ENCODE assay signal across 8 cellular contexts in genomic region chr4:53376900-53377299, GRCh38. TPM values are rescaled to one million over a fixed set of nuclear protein-coding genes. Genes with fewer than 3 reads are reported as not detected.
DNase-seq lines count a peak whose midpoint lies in the region; ATAC-seq, FAIRE-seq and TF ChIP-seq lines count a peak whose summit lies in the region.

No MANE protein-coding gene starts in this region.

- no peak for TF ChIP-seq RAD21 in K562 (CRISPR knock-in tag; conservative IDR thresholded peaks at IDR 0.05 in 1 of 2, IDR thresholded peaks at IDR 0.05 in 1 of 2)

- H3K9me1 ChIP-seq in K562 (ENCODE audit: control insufficient read depth, insufficient read depth, low read length): no peaks in the 10 kb centered on the region

- H3K9me3 ChIP-seq in K562 (replicated peaks; ENCODE audit: control insufficient read depth, insufficient read depth, low read depth, low read length): no peaks in the 10 kb centered on the region
- no peaks in the 10 kb centered on the region for H3K9me3 ChIP-seq in mononuclear cell (ENCODE audit: low read depth, low read length)

- WGBS in K562 (ENCODE audit: insufficient coverage, low coverage, missing lambda C conversion rate): 34% methylated on average over 5 of the region's 5 CpGs

- ATAC-seq in K562: no peak

- peak; percentile 56 for FAIRE-seq in K562 (lab: Jason Lieb, UNC)

- TSS peak; percentile 63 for BruUV-seq in K562 (replicated peaks; lab: Mats Ljungman, UMichigan)

- CTCF ChIA-PET in AG04449 (lab: Yijun Ruan, JAX): interaction anchor here (1.5 kb wide), 1 partner anchor 362 kb away, joined by 4 read pairs; no protein-coding TSS in a partner anchor
- CTCF ChIA-PET in K562 (lab: Yijun Ruan, JAX; ENCODE audit: low intra/inter-chr PET ratio): no interaction called here

- in situ Hi-C loops in K562 (cut with MboI): no loop called here

- no peak for TF ChIP-seq CTCF in AG04449 (IDR thresholded peaks at IDR 0.05; ENCODE audit: insufficient read depth, low read length, missing control alignments)
- TF ChIP-seq CTCF in K562 (IDR thresholded peaks at IDR 0.05 in 2 of 3, conservative IDR thresholded peaks at IDR 0.05 in 1 of 3; ENCODE audit: insufficient read depth in 2 of 3, low read depth in 1 of 3, low read length in 3 of 3): no peak

- no peak for DNase-seq in AG04449 (ENCODE audit: low read depth, low spot score)
- DNase-seq in HuH-7 (ENCODE audit: low spot score): peak; percentile 39
- DNase-seq in K562 (ENCODE audit: extremely low read depth in 1 of 4, low spot score in 3 of 4): no peak
- DNase-seq in CD1c-positive myeloid dendritic cell (ENCODE audit: extremely low spot score): no peak
- DNase-seq in NCI-H1417 treated with DMSO at 0.1 percent for 48 hours (lab: John Stamatoyannopoulos, UW): no peak
- no peak for DNase-seq in NCI-H2171 treated with DMSO at 0.1 percent for 48 hours (lab: John Stamatoyannopoulos, UW)
- DNase-seq in NCI-H2081 (lab: John Stamatoyannopoulos, UW): no peak

- H3K27me3 ChIP-seq in K562 (ENCODE audit: control insufficient read depth in 2 of 2, insufficient read depth in 2 of 2, low read length in 2 of 2) (no peaks in the 10 kb centered on the region), mononuclear cell (ENCODE audit: insufficient read depth, low read length) (no peaks in the 10 kb centered on the region)

- POLR2A ChIA-PET in AG04449 (lab: Yijun Ruan, JAX) (no interaction called here), K562 (lab: Yijun Ruan, JAX) (interaction anchor here (1.0 to 1.3 kb wide), 2 partner anchors 11 to 13 kb away, joined by 3 to 5 read pairs; partner anchors contain the start of gene SCFD2)

- H3K27ac ChIP-seq in K562 (ENCODE audit: extremely low read depth, low read depth, low read length): peak overlapping the region; percentile 62

- no peak for TF ChIP-seq EP300 in K562 (IDR thresholded peaks at IDR 0.05; ENCODE audit: low read length)

- peak overlapping the region; percentile 78 for H3K4me2 ChIP-seq in K562 (ENCODE audit: insufficient read depth, low read length)

- intact Hi-C loops in K562 (cut with micrococcal nuclease): loop anchor here (10.0 kb wide), 1 partner anchor 182 kb away; no protein-coding TSS in a partner anchor

- H4K20me1 ChIP-seq in K562 (replicated peaks; ENCODE audit: control insufficient read depth, insufficient read depth, low read length): no peaks in the 10 kb centered on the region; the same call in 1 of the 2 replicates

- peak overlapping the region in 1 of 2 experiments; percentile 83; a peak in 2 of 4 replicates for H3K9ac ChIP-seq in K562 (ENCODE audit: insufficient read depth in 1 of 2, low read depth in 2 of 2, low read length in 2 of 2)

- no peak for TF ChIP-seq POLR2A in K562 (conservative IDR thresholded peaks at IDR 0.05)

- H3K79me2 ChIP-seq in K562 (ENCODE audit: control insufficient read depth, insufficient read depth, low read length): peaks cover 45% of the 10 kb centered on the region

- H3K4me1 ChIP-seq in K562 (replicated peaks in 1 of 2; ENCODE audit: control insufficient read depth in 2 of 2, insufficient read depth in 2 of 2, low read length in 2 of 2) (peaks cover 8 to 23% of the 10 kb centered on the region in 2 experiments; a peak in 3 of 5 replicates), mononuclear cell (ENCODE audit: insufficient read depth, low read length) (peaks cover 10% of the 10 kb centered on the region)

- H3K36me3 ChIP-seq in K562 (ENCODE audit: control insufficient read depth, insufficient read depth, low read length): peaks cover 25% of the 10 kb centered on the region

- H2AFZ ChIP-seq in K562 (ENCODE audit: low read depth, low read length): peak overlapping the region; percentile 89

- H3K4me3 ChIP-seq in AG04449 (ENCODE audit: low read depth, low read length): peak overlapping the region; percentile 79
- H3K4me3 ChIP-seq in K562: peak overlapping the region; percentile 63
- H3K4me3 ChIP-seq in mononuclear cell (ENCODE audit: low read length): peak overlapping the region; percentile 83

TF ChIP-seq in K562, 482 proteins besides CTCF, POLR2A, EP300 and RAD21 (continues in another document):
- peak; percentile 71; the same call in 1 of the 2 replicates for TF ChIP-seq PKNOX1 (IDR thresholded peaks at IDR 0.05)
- no peak for TF ChIP-seq ZBTB8A (IDR thresholded peaks at IDR 0.05; ENCODE audit: partially characterized antibody)
- TF ChIP-seq PBX2 (CRISPR knock-in tag; IDR thresholded peaks at IDR 0.05; ENCODE audit: low read depth): no peak
- TF ChIP-seq PBX2 (tag; conservative IDR thresholded peaks at IDR 0.05; ENCODE audit: low read depth): peak; percentile 55
- TF ChIP-seq ASH1L (IDR thresholded peaks at IDR 0.05; ENCODE audit: borderline replicate concordance, low read depth, partially characterized antibody): peak; percentile 34
- no peak for TF ChIP-seq DIDO1 (tag; IDR thresholded peaks at IDR 0.05; ENCODE audit: low read depth)

RNA-seq across cellular contexts. Expression of gene FIP1L1, which starts 0.5 kb away (rescaled TPM):
- 47.3 and 112 TPM in 2 replicates for total RNA-seq in K562 (2011; cell fraction: chromatin; rRNA removed; ENCODE audit: low replicate concordance)
- 26.2 and 27.8 TPM in 2 replicates for total RNA-seq in K562 (2011; cell fraction: nucleolus; rRNA removed)
- 57.4 and 93.0 TPM in 2 replicates for total RNA-seq in K562 (2011; cell fraction: nucleoplasm; rRNA removed)
- 72.0 and 78.8 TPM in 2 replicates for total RNA-seq in K562 (2014; rRNA removed)
- total RNA-seq in K562 (2014; rRNA removed; fragmentation: Illumina TruSeq; extraction: Trizol): 132 and 156 TPM in 2 replicates
- 130 and 133 TPM in 2 replicates for total RNA-seq in K562 (2015; rRNA removed; fragmentation: Illumina TruSeq; extraction: Trizol)
- 72.3 and 74.8 TPM in 2 replicates for total RNA-seq in K562 (2021)
- 26.9 and 34.6 TPM in 2 replicates for polyA plus RNA-seq in K562 (2011; rRNA removed)
- 22.9 and 30.1 TPM in 2 replicates for polyA plus RNA-seq in K562 (2011; cell fraction: cytosol; rRNA removed)
- 44.2 and 44.3 TPM in 2 replicates for polyA plus RNA-seq in K562 (2011; cell fraction: nucleus; rRNA removed)
- polyA plus RNA-seq in K562 (2012): 56.6 and 70.9 TPM in 2 replicates
- 122 and 137 TPM in 2 replicates for polyA plus RNA-seq in K562 (2014; fragmentation: Illumina TruSeq; extraction: Trizol)
- polyA plus RNA-seq in K562 (2014; fragmentation: Nextera tagmentation; extraction: Ambion mirVana): 10 to 100 TPM; 35.3 TPM
- polyA plus RNA-seq in K562 (2014; rRNA removed): 59.3 and 67.0 TPM in 2 replicates
- polyA minus RNA-seq in K562 (2011; rRNA and poly(A)+ RNA removed): 69.6 and 76.5 TPM in 2 replicates
- 24.6 and 24.7 TPM in 2 replicates for polyA minus RNA-seq in K562 (2011; cell fraction: cytosol; rRNA and poly(A)+ RNA removed)
- 61.9 and 94.4 TPM in 2 replicates for polyA minus RNA-seq in K562 (2011; cell fraction: nucleus; rRNA and poly(A)+ RNA removed)
- 91.3 TPM for total RNA-seq in mononuclear cell

RNA-seq across cellular contexts. Expression of gene SCFD2, which starts 11.0 kb away (rescaled TPM):
- total RNA-seq in K562 (2011; cell fraction: chromatin; rRNA removed; ENCODE audit: low replicate concordance): 83.4 and 106 TPM in 2 replicates
- 65.0 and 69.3 TPM in 2 replicates for total RNA-seq in K562 (2011; cell fraction: nucleolus; rRNA removed)
- 53.5 and 63.7 TPM in 2 replicates for total RNA-seq in K562 (2011; cell fraction: nucleoplasm; rRNA removed)
- total RNA-seq in K562 (2014; rRNA removed) (30.3 and 32.6 TPM in 2 replicates), K562 (2014; rRNA removed; fragmentation: Illumina TruSeq; extraction: Trizol) (20.7 and 22.8 TPM in 2 replicates), K562 (2015; rRNA removed; fragmentation: Illumina TruSeq; extraction: Trizol) (26.2 and 29.2 TPM in 2 replicates), K562 (2021) (29.7 and 30.3 TPM in 2 replicates), mononuclear cell (20.6 TPM)
- polyA plus RNA-seq in K562 (2011; rRNA removed) (18.1 and 24.4 TPM in 2 replicates), K562 (2014; fragmentation: Illumina TruSeq; extraction: Trizol) (17.2 and 20.7 TPM in 2 replicates), K562 (2014; fragmentation: Nextera tagmentation; extraction: Ambion mirVana) (1 to 10 TPM; 5.7 to 7.4 TPM), K562 (2014; rRNA removed) (19.9 and 23.9 TPM in 2 replicates)
- 18.7 and 32.1 TPM in 2 replicates for polyA plus RNA-seq in K562 (2011; cell fraction: cytosol; rRNA removed)
- 23.8 and 25.6 TPM in 2 replicates for polyA plus RNA-seq in K562 (2011; cell fraction: nucleus; rRNA removed)
- polyA plus RNA-seq in K562 (2012): 12.4 and 21.9 TPM in 2 replicates
- polyA minus RNA-seq in K562 (2011; rRNA and poly(A)+ RNA removed): 58.2 and 59.2 TPM in 2 replicates
- 14.2 and 21.4 TPM in 2 replicates for polyA minus RNA-seq in K562 (2011; cell fraction: cytosol; rRNA and poly(A)+ RNA removed)
- polyA minus RNA-seq in K562 (2011; cell fraction: nucleus; rRNA and poly(A)+ RNA removed): 79.8 and 98.5 TPM in 2 replicates
